ENCODE assay signal across 8 cellular contexts in genomic region chr4:185597532-185598188, GRCh38.
A peak's percentile ranks its signal among the peaks of the same experiment; 100 is the strongest.
DNase-seq lines count a peak whose midpoint lies in the region; ATAC-seq, FAIRE-seq and TF ChIP-seq lines count a peak whose summit lies in the region.

No MANE protein-coding gene starts in this region.

- peak; percentile 93 for ATAC-seq in GM19395 (IDR thresholded peaks at IDR 0.05; ENCODE audit: unreplicated experiment)

- FAIRE-seq in HTR-8/SVneo (lab: Jason Lieb, UNC): peak; percentile 79

- H3K9me3 ChIP-seq in Peyer's patch (no peaks in the 10 kb centered on the region), neutrophil (no peaks in the 10 kb centered on the region)

- CTCF ChIA-PET in BJ (lab: Yijun Ruan, JAX): interaction anchor here (0.6 to 4.0 kb wide), 35 partner anchors 10 to 574 kb away, joined by 3 to 36 read pairs (median 5); partner anchors contain the start of genes ANKRD37, CCDC110 and LRP2BP

- peak; percentile 99 for TF ChIP-seq CTCF in BJ (IDR thresholded peaks at IDR 0.05; ENCODE audit: insufficient read depth, low read depth, low read length)
- TF ChIP-seq CTCF in Peyer's patch (IDR thresholded peaks at IDR 0.05): peak; percentile 85 to 99 (median 95)
- peak; percentile 88 for TF ChIP-seq CTCF in neutrophil (IDR thresholded peaks at IDR 0.05)

- TF ChIP-seq POLR2A in Peyer's patch (IDR thresholded peaks at IDR 0.05): no peak

- H3K27me3 ChIP-seq in BJ (ENCODE audit: control insufficient read depth, insufficient read depth, low read length): 0 out of 2 replicates have a peak, but pooled peaks cover 1% of the 10 kb centered on the region
- no peaks in the 10 kb centered on the region for H3K27me3 ChIP-seq in Peyer's patch
- peaks cover 43% of the 10 kb centered on the region for H3K27me3 ChIP-seq in neutrophil

- H3K4me3 ChIP-seq in BJ (ENCODE audit: low read depth, low read length) (no peak overlapping the region), Peyer's patch (no peak overlapping the region), neutrophil (ENCODE audit: low read depth in 1 of 2, low read length in 1 of 2) (no peak overlapping the region)

- H3K36me3 ChIP-seq in BJ (ENCODE audit: control insufficient read depth, insufficient read depth, low read length): no peaks in the 10 kb centered on the region
- H3K36me3 ChIP-seq in Peyer's patch: no peaks in the 10 kb centered on the region
- H3K36me3 ChIP-seq in neutrophil: no peaks in the 10 kb centered on the region

- peak; percentile 8 for DNase-seq in BJ (ENCODE audit: low read depth)
- peak; percentile 69 for DNase-seq in HTR-8/SVneo (ENCODE audit: insufficient read length, low spot score)
- DNase-seq in Peyer's patch: peak; percentile 52 to 89 (median 70)
- peak; percentile 40 to 50 for DNase-seq in activated T-helper 1 cell treated with anti-CD3 and anti-CD28 coated beads, Interleukin-2, amount 50 U/mL, for 16 hours (ENCODE audit: low read depth in 1 of 2, low spot score in 1 of 2)
- peak; percentile 67 for DNase-seq in fibroblast of the conjunctiva (ENCODE audit: low read depth)
- peak; percentile 94 for DNase-seq in superior temporal gyrus (ENCODE audit: extremely low spot score)

- POLR2A ChIA-PET in BJ (lab: Charles Lee): no interaction called here

- H3K4me1 ChIP-seq in Peyer's patch (no peaks in the 10 kb centered on the region), neutrophil (ENCODE audit: control insufficient read depth in 1 of 2, insufficient read depth in 1 of 2, low read depth in 1 of 2, low read length in 1 of 2) (no peaks in the 10 kb centered on the region)

- H3K27ac ChIP-seq in Peyer's patch (no peak overlapping the region), neutrophil (no peak overlapping the region)

Comparison
In these comparisons a context has a peak if more than half of its experiments do, and no peak if none do; other contexts are left out.
1. DNase-seq: peak in every context shown above with its lines; median percentile 94 in superior temporal gyrus; 70 in Peyer's patch; 69 in HTR-8/SVneo; 67 in fibroblast of the conjunctiva; 45 in activated T-helper 1 cell treated with anti-CD3 and anti-CD28 coated beads, Interleukin-2, amount 50 U/mL, for 16 hours; 8 in BJ.